In genomic region chr5:137753986-137754235, GRCh38 we compare ENCODE assay signal across 8 cellular contexts. TPM values are rescaled to one million over a fixed set of nuclear protein-coding genes. Genes with fewer than 3 reads are reported as not detected.
DNase-seq lines count a peak whose midpoint lies in the region; ATAC-seq and TF ChIP-seq lines count a peak whose summit lies in the region.

No MANE protein-coding gene starts in this region.

- peak; percentile 61 for DNase-seq in COLO668 (lab: John Stamatoyannopoulos, UW; ENCODE audit: unreplicated experiment)
- peak in 1 of 10 donors; percentile 31 for DNase-seq in dorsolateral prefrontal cortex
- no peak for DNase-seq in naive thymus-derived CD4-positive, alpha-beta T cell
- no peak for DNase-seq in central memory CD4-positive, alpha-beta T cell
- no peak for DNase-seq in NCI-H526 treated with DMSO at 0.1 percent for 48 hours (lab: John Stamatoyannopoulos, UW)
- DNase-seq in 8988T, result no peak

- CTCF ChIA-PET in naive thymus-derived CD4-positive, alpha-beta T cell (lab: Charles Lee), result interaction anchor here (0.5 to 3.8 kb wide), 5 partner anchors 12 to 1879 kb away, joined by 3 to 28 read pairs (median 4); no protein-coding TSS in a partner anchor

- no peak for TF ChIP-seq CTCF in dorsolateral prefrontal cortex (IDR thresholded peaks at IDR 0.05 in 54 of 56, conservative IDR thresholded peaks at IDR 0.05 in 2 of 56; ENCODE audit: low read depth in 1 of 56, partially characterized antibody in 56 of 56)

- no peaks in the 10 kb centered on the region for H3K27me3 ChIP-seq in dorsolateral prefrontal cortex
- H3K27me3 ChIP-seq in naive thymus-derived CD4-positive, alpha-beta T cell (ENCODE audit: control insufficient read depth in 2 of 2, insufficient read depth in 2 of 2, low read length in 2 of 2), result no peaks in the 10 kb centered on the region

- peak; percentile 9 for ATAC-seq in GM21529 (IDR thresholded peaks at IDR 0.05; ENCODE audit: unreplicated experiment)
- ATAC-seq in naive thymus-derived CD4-positive, alpha-beta T cell, result peak; percentile 17

- H3K4me3 Mint-ChIP-seq in naive thymus-derived CD4-positive, alpha-beta T cell, result peak overlapping the region; percentile 85 to 100 (median 98)

- H3K9me3 Mint-ChIP-seq in naive thymus-derived CD4-positive, alpha-beta T cell, result peaks cover 0 to 2% (median 0%) of the 10 kb centered on the region in 11 donors

- peaks cover 0 to 16% (median 4%) of the 10 kb centered on the region in 5 donors for H3K36me3 Mint-ChIP-seq in naive thymus-derived CD4-positive, alpha-beta T cell

- peaks cover 49% of the 10 kb centered on the region for H3K36me3 ChIP-seq in KOPT-K1 (ENCODE audit: insufficient read depth, low read length)
- H3K36me3 ChIP-seq in naive thymus-derived CD4-positive, alpha-beta T cell (ENCODE audit: control insufficient read depth in 2 of 3, insufficient read depth in 3 of 3, low read length in 3 of 3), result peaks cover 0 to 15% (median 0%) of the 10 kb centered on the region in 3 experiments

- peaks cover 21 to 47% (median 31%) of the 10 kb centered on the region in 7 donors for H3K4me1 Mint-ChIP-seq in naive thymus-derived CD4-positive, alpha-beta T cell

- peak overlapping the region; percentile 99 to 100 (median 100) for H3K27ac Mint-ChIP-seq in naive thymus-derived CD4-positive, alpha-beta T cell

- H3K27ac ChIP-seq in KOPT-K1 (ENCODE audit: low read depth, low read length, poor library complexity, severe bottlenecking), result peak overlapping the region; percentile 96
- peak overlapping the region; percentile 84 to 100 (median 99) for H3K27ac ChIP-seq in dorsolateral prefrontal cortex
- peak overlapping the region; percentile 98 for H3K27ac ChIP-seq in naive thymus-derived CD4-positive, alpha-beta T cell (ENCODE audit: low read depth, low read length)

- intact Hi-C loops in dorsolateral prefrontal cortex (cut with DNase I), result loop anchor here (2.0 to 10.0 kb wide), 3 partner anchors 279 to 581 kb away; partner anchors contain the start of genes CDC25C (in 1 of the 2), FAM13B (in 1 of the 2) and FAM53C (in 1 of the 2)
- intact Hi-C loops in naive thymus-derived CD4-positive, alpha-beta T cell (cut with micrococcal nuclease), result loop anchor here (1.0 to 10.0 kb wide), 22 partner anchors 11 to 1541 kb away; partner anchors contain the start of genes BRD8 (in 2 of the 2), CDC23 (in 2 of the 2), EGR1 (in 2 of the 2) and ETF1 (in 2 of the 2)

- H3K4me1 ChIP-seq in naive thymus-derived CD4-positive, alpha-beta T cell (ENCODE audit: control insufficient read depth in 2 of 2, insufficient read depth in 2 of 2, low read length in 2 of 2), result peaks cover 17 to 20% of the 10 kb centered on the region in 2 donors

- no peaks in the 10 kb centered on the region for H3K9me3 ChIP-seq in KOPT-K1 (ENCODE audit: insufficient read depth, low read length, poor library complexity, severe bottlenecking)
- no peaks in the 10 kb centered on the region for H3K9me3 ChIP-seq in naive thymus-derived CD4-positive, alpha-beta T cell (ENCODE audit: control insufficient read depth in 2 of 3, low read length in 3 of 3)

- peak overlapping the region; percentile 67 to 96 (median 89) for H3K4me3 ChIP-seq in dorsolateral prefrontal cortex
- H3K4me3 ChIP-seq in naive thymus-derived CD4-positive, alpha-beta T cell (ENCODE audit: low read length), result peak overlapping the region; percentile 98

- H3K27me3 Mint-ChIP-seq in naive thymus-derived CD4-positive, alpha-beta T cell, result peaks cover 0 to 2% (median 0%) of the 10 kb centered on the region in 5 donors

- POLR2A ChIA-PET in naive thymus-derived CD4-positive, alpha-beta T cell (lab: Charles Lee), result interaction anchor here (0.6 to 5.7 kb wide), 22 partner anchors 15 to 821 kb away, joined by 3 to 121 read pairs (median 4); partner anchors contain the start of genes ETF1, HSPA9 and KLHL3

RNA-seq across cellular contexts. Expression of gene HNRNPA0, which starts 0.3 kb away (rescaled TPM):
- total RNA-seq in dorsolateral prefrontal cortex, result 10 to 100 TPM; 18.9 to 34.2 (median 26.7) TPM
- total RNA-seq in naive thymus-derived CD4-positive, alpha-beta T cell, result 10 to 100 TPM; 30.0 to 40.2 (median 30.7) TPM
- polyA plus RNA-seq in naive thymus-derived CD4-positive, alpha-beta T cell, result 10 to 100 TPM; 17.8 to 20.7 TPM

RNA-seq across cellular contexts. Expression of gene KLHL3, which starts 18.0 kb away (rescaled TPM):
- total RNA-seq in dorsolateral prefrontal cortex, result 10 to 100 TPM; 31.4 to 71.8 (median 48.9) TPM
- total RNA-seq in naive thymus-derived CD4-positive, alpha-beta T cell, result 10 to 100 TPM; 10.4 to 47.3 (median 26.6) TPM
- polyA plus RNA-seq in naive thymus-derived CD4-positive, alpha-beta T cell, result 1 to 10 TPM; 4.6 to 6.3 TPM
